ENCODE assay signal across 21 cellular contexts in the genomic region with DNA sequence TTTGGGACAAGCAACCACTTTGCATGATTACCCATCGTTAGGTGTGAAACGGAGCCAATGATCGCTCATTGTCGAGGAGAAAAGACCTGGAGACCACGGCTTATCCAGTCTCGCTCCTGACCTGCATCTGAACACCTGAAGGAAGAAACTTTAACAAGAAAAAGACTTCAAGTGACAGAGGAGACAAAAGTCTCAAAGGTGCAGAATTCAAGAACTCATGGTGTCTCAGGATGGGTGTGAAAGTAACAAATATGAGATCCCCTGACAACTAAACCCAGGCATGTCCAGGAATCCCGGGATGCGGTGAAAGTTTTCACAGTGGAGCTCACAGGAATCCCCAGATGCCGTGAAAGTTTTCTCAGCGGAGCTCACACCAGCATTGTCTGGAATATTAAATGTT. TPM values are rescaled to one million over a fixed set of nuclear protein-coding genes. Genes with fewer than 3 reads are reported as not detected.
DNase-seq lines count a peak whose midpoint lies in the region; ATAC-seq and TF ChIP-seq lines count a peak whose summit lies in the region.
"Had no signal": no experiment of that assay in that cellular context is flagged by ENCODE, and none has a peak within 500 bp of the region (broad histone marks: within the 10 kb centered on the region; RNA-seq: fewer than 3 reads in every experiment).

No MANE protein-coding gene starts in this region.

- H3K27ac ChIP-seq in upper lobe of right lung, result no peak overlapping the region
- H3K27ac ChIP-seq: 22Rv1, BLaER1, C4-2B, GM23248 had no signal

- TF ChIP-seq CTCF in upper lobe of right lung (IDR thresholded peaks at IDR 0.05), result no peak

- intact Hi-C loops in upper lobe of right lung (cut with DNase I), result no loop called here

- no peaks in the 10 kb centered on the region for H3K9me3 ChIP-seq in upper lobe of right lung
- H3K9me3 ChIP-seq: BLaER1 had no signal

- H3K36me3 ChIP-seq in upper lobe of right lung, result no peaks in the 10 kb centered on the region
- H3K36me3 ChIP-seq: BLaER1 had no signal

- H3K4me1 ChIP-seq in upper lobe of right lung, result peaks cover 13% of the 10 kb centered on the region

- H3K4me3 ChIP-seq in upper lobe of right lung, result no peak overlapping the region
- H3K4me3 ChIP-seq: BLaER1, GM12878, GM23248 had no signal

- H3K27me3 ChIP-seq in upper lobe of right lung, result no peaks in the 10 kb centered on the region
- H3K27me3 ChIP-seq: BLaER1 had no signal

- DNase-seq in activated CD8-positive, alpha-beta memory T cell treated with anti-CD3 and anti-CD28 coated beads for 24 hours, result peak; percentile 24
- DNase-seq in activated CD8-positive, alpha-beta memory T cell treated with anti-CD3 and anti-CD28 coated beads, Interleukin-2, amount 50 U/mL, for 48 hours, result no peak
- peak; percentile 22 for DNase-seq in activated effector memory CD4-positive, alpha-beta T cell treated with anti-CD3 and anti-CD28 coated beads, Interleukin-2, amount 50 U/mL, for 16 hours
- no peak for DNase-seq in activated effector memory CD4-positive, alpha-beta T cell treated with Interleukin-2 at 50 U/mL for 16 hours
- DNase-seq in mesenteric fat pad (ENCODE audit: low spot score), result peak; percentile 55
- DNase-seq in upper lobe of right lung, result peak; percentile 9
- DNase-seq in NCI-H2227 treated with DMSO at 0.1 percent for 48 hours (lab: John Stamatoyannopoulos, UW), result no peak
- DNase-seq in NCI-H128 (lab: John Stamatoyannopoulos, UW; ENCODE audit: unreplicated experiment), result no peak
- DNase-seq: CD4-positive, CD25-positive, alpha-beta regulatory T cell; DMS 273 treated with DMSO at 0.1 percent for 48 hours; DMS79; EL; GDM1; GM23248; H7; HCEC 1CT had no signal

- no peak for ATAC-seq in upper lobe of right lung
- ATAC-seq: CD8-positive, alpha-beta T cell; GM12878 had no signal

RNA-seq across cellular contexts. Expression of gene ATP11A, which starts 6.3 kb away (rescaled TPM):
- total RNA-seq in mesenteric fat pad (63.5 TPM), upper lobe of right lung (377 TPM)

Comparison
In these comparisons a context has a peak if more than half of its experiments do, and no peak if none do; other contexts are left out.
1. DNase-seq: peak in activated CD8-positive, alpha-beta memory T cell treated with anti-CD3 and anti-CD28 coated beads for 24 hours (single experiment), activated effector memory CD4-positive, alpha-beta T cell treated with anti-CD3 and anti-CD28 coated beads, Interleukin-2, amount 50 U/mL, for 16 hours (single experiment), mesenteric fat pad (single experiment) and upper lobe of right lung (single experiment); none in activated CD8-positive, alpha-beta memory T cell treated with anti-CD3 and anti-CD28 coated beads, Interleukin-2, amount 50 U/mL, for 48 hours (single experiment), activated effector memory CD4-positive, alpha-beta T cell treated with Interleukin-2 at 50 U/mL for 16 hours (single experiment), NCI-H2227 treated with DMSO at 0.1 percent for 48 hours (single experiment) and NCI-H128 (single experiment).